In the genomic region with DNA sequence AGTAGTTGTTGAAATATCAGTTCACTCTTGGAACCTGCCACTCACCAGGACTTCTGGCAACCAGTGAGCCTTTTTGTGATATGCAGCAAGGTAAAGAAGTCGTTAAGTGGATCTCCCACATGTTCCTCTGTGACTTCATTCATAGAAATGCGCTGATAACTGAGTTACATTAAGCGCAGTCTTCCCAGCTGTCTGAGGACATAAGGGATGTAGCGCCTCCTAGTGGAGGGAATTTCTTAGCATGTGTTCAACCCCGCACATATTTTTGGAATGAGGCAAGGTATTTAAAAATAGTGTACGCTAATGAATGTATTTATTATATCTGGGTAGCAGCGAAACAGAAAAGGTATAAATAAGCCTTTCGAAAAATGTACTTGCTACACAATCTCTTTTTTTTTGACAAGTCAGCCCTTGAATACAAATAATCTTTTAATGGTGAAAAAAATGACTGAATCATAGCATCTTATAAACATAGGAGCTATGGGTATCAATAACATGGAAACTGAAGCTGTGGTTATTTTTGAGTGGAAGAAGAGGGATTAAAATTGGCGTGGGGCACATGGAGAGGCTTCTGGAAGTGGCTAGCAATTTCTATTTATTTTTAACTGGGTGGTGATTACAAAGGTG, we compare ENCODE assay signal across 8 cellular contexts. TPM values are rescaled to one million over a fixed set of nuclear protein-coding genes. Genes with fewer than 3 reads are reported as not detected.
A peak's percentile ranks its signal among the peaks of the same experiment; 100 is the strongest.
DNase-seq lines count a peak whose midpoint lies in the region; ATAC-seq and TF ChIP-seq lines count a peak whose summit lies in the region.

No MANE protein-coding gene starts in this region.

- TF ChIP-seq CTCF in epithelial cell of proximal tubule (conservative IDR thresholded peaks at IDR 0.05; ENCODE audit: low read depth, low read length) (peak; percentile 76), vagina (IDR thresholded peaks at IDR 0.05) (peak; percentile 8 to 87 (median 70))

- peak; percentile 2 for DNase-seq in activated naive CD4-positive, alpha-beta T cell treated with Interleukin-2 at 50 U/mL for 16 hours
- DNase-seq in activated naive CD4-positive, alpha-beta T cell treated with anti-CD3 and anti-CD28 coated beads, Interleukin-2, amount 50 U/mL, for 16 hours: no peak
- DNase-seq in NCI-H2081 (lab: John Stamatoyannopoulos, UW) (peak; percentile 70), T1000 (lab: John Stamatoyannopoulos, UW) (peak; percentile 70), epithelial cell of proximal tubule (ENCODE audit: low read depth) (peak; percentile 91), middle frontal gyrus (ENCODE audit: extremely low spot score, low spot score) (peak; percentile 63), vagina (ENCODE audit: extremely low spot score in 2 of 2) (no peak)

- ATAC-seq in HG02973 (IDR thresholded peaks at IDR 0.05; ENCODE audit: unreplicated experiment): peak; percentile 81

- intact Hi-C loops in vagina (cut with DNase I): loop anchor here (2.0 to 10.0 kb wide), 2 partner anchors 25 to 243 kb away; no protein-coding TSS in a partner anchor

- H3K4me3 ChIP-seq in epithelial cell of proximal tubule (ENCODE audit: low read depth, low read length) (no peak overlapping the region), vagina (no peak overlapping the region)

- no peaks in the 10 kb centered on the region for H3K36me3 ChIP-seq in vagina

- H3K27ac ChIP-seq in vagina: no peak overlapping the region

- TF ChIP-seq POLR2A in vagina (IDR thresholded peaks at IDR 0.05): no peak

- H3K4me1 ChIP-seq in vagina: peaks cover 16% of the 10 kb centered on the region

- H3K27me3 ChIP-seq in vagina: no peaks in the 10 kb centered on the region

- H3K9me3 ChIP-seq in vagina: no peaks in the 10 kb centered on the region

RNA-seq across cellular contexts. Expression of gene PALM2AKAP2, which starts 38.0 kb away (rescaled TPM):
- total RNA-seq in epithelial cell of proximal tubule (2.8 and 3.8 TPM in 2 replicates), vagina (7.9 TPM)

Comparison
In these comparisons a context has a peak if more than half of its experiments do, and no peak if none do; other contexts are left out.
1. DNase-seq: peak in activated naive CD4-positive, alpha-beta T cell treated with Interleukin-2 at 50 U/mL for 16 hours (single experiment), NCI-H2081 (2 of 2), T1000 (single experiment), epithelial cell of proximal tubule (single experiment) and middle frontal gyrus (single experiment); none in activated naive CD4-positive, alpha-beta T cell treated with anti-CD3 and anti-CD28 coated beads, Interleukin-2, amount 50 U/mL, for 16 hours (single experiment) and vagina (0 of 2).